36 cellular contexts compared by ENCODE assay signal in the genomic region with DNA sequence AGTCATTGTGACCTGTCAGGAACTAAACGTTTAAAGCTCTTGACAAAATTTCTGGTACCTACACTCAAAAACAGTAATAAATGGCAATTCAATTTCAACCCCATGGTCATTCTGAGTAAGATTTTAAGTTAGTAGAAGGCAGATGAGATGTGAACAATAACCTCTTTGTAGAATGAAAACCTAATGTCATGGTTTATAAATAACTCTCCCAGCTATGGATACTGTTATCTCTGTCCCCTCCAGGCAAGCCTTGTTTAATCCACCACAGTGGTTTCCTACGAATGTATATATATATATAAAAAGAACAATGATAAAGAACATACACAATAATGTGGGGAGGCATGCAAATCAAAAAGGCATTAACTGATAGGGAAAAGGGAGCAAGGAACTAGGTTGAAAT.
"Had no signal": no experiment of that assay in that cellular context is flagged by ENCODE, and none has a peak within 500 bp of the region (broad histone marks: within the 10 kb centered on the region; RNA-seq: fewer than 3 reads in every experiment).

No MANE protein-coding gene starts in this region.

- ATAC-seq: activated CD4-positive, CD25-positive, alpha-beta regulatory T cell treated with anti-CD3 and anti-CD28 coated beads, Interleukin-2, amount 50 U/mL, for 24 hours; activated CD8-positive, alpha-beta memory T cell treated with anti-CD3 and anti-CD28 coated beads, Interleukin-2, amount 10 ng/mL, durations not matched to agents 7 days and 5 days; activated CD8-positive, alpha-beta T cell treated with anti-CD3 and anti-CD28 coated beads, Interleukin-2, amount 10 ng/mL, durations not matched to agents 7 days and 5 days; foreskin keratinocyte; gastroesophageal sphincter; heart right ventricle; T-helper 17 cell had no signal

- H3K4me1 Mint-ChIP-seq: activated B cell treated with CpG ODN at 0.5 μM for 24 hours; activated naive CD4-positive, alpha-beta T cell treated with anti-CD3 and anti-CD28 coated beads, Interleukin-2, amount 10 ng/mL, durations not matched to agents 7 days and 5 days; activated naive CD8-positive, alpha-beta T cell treated with anti-CD3 and anti-CD28 coated beads, Interleukin-2, amount 10 ng/mL, durations not matched to agents 7 days and 5 days; T-helper 17 cell had no signal

- H3K27ac Mint-ChIP-seq: activated B cell treated with CpG ODN at 0.5 μM for 24 hours; activated CD8-positive, alpha-beta memory T cell treated with anti-CD3 and anti-CD28 coated beads, Interleukin-2, amount 10 ng/mL, durations not matched to agents 7 days and 5 days; activated CD8-positive, alpha-beta T cell treated with anti-CD3 and anti-CD28 coated beads, Interleukin-2, amount 10 ng/mL, durations not matched to agents 7 days and 5 days; activated naive CD4-positive, alpha-beta T cell treated with anti-CD3 and anti-CD28 coated beads, Interleukin-2, amount 10 ng/mL, durations not matched to agents 7 days and 5 days; activated naive CD4-positive, alpha-beta T cell treated with anti-CD3 and anti-CD28 coated beads, Interleukin-2, amount 50 U/mL, for 72 hours; activated naive CD8-positive, alpha-beta T cell treated with anti-CD3 and anti-CD28 coated beads, Interleukin-2, amount 10 ng/mL, durations not matched to agents 7 days and 5 days; activated T-helper 1 cell treated with anti-CD3 and anti-CD28 coated beads, Interleukin-12 subunit alpha, Interleukin-12 subunit beta, Interleukin-2, Interleukin-4 antibody, amounts not matched to agents 30 ng/mL and 10 ng/mL and 1 ng/mL, durations not matched to agents 14 hours and 24 hours and 36 hours; brain; endodermal cell; T-helper 17 cell; T-helper 2 cell treated with Interferon-gamma antibody and Interleukin-4, amounts not matched to agents 5 μg/mL and 100 μg/mL, for 36 hours had no signal

- H3K4me3 ChIP-seq: ascending aorta, breast epithelium, cardiac muscle cell, colonic mucosa, esophagus muscularis mucosa, gastroesophageal sphincter, heart right ventricle, hepatocyte had no signal

- H3K4me1 ChIP-seq: ascending aorta, breast epithelium, colonic mucosa, esophagus muscularis mucosa, foreskin keratinocyte, gastroesophageal sphincter, heart right ventricle had no signal

- H3K9me3 ChIP-seq: ascending aorta, breast epithelium, colonic mucosa, heart right ventricle had no signal

- H3K4me3 Mint-ChIP-seq: activated B cell treated with CpG ODN at 0.5 μM for 24 hours; activated CD8-positive, alpha-beta memory T cell treated with anti-CD3 and anti-CD28 coated beads, Interleukin-2, amount 10 ng/mL, durations not matched to agents 7 days and 5 days; activated CD8-positive, alpha-beta T cell treated with anti-CD3 and anti-CD28 coated beads, Interleukin-2, amount 10 ng/mL, durations not matched to agents 7 days and 5 days; activated naive CD4-positive, alpha-beta T cell treated with anti-CD3 and anti-CD28 coated beads, Interleukin-2, amount 10 ng/mL, durations not matched to agents 7 days and 5 days; activated naive CD8-positive, alpha-beta T cell treated with anti-CD3 and anti-CD28 coated beads, Interleukin-2, amount 10 ng/mL, durations not matched to agents 7 days and 5 days; activated T-helper 1 cell treated with anti-CD3 and anti-CD28 coated beads, Interleukin-12 subunit alpha, Interleukin-12 subunit beta, Interleukin-2, Interleukin-4 antibody, amounts not matched to agents 30 ng/mL and 10 ng/mL and 1 ng/mL, durations not matched to agents 14 hours and 24 hours and 36 hours; brain; endodermal cell; T-helper 17 cell; T-helper 2 cell treated with Interferon-gamma antibody and Interleukin-4, amounts not matched to agents 5 μg/mL and 100 μg/mL, for 36 hours had no signal

- H3K9me3 Mint-ChIP-seq: activated B cell treated with CpG ODN at 0.5 μM for 24 hours; activated naive CD4-positive, alpha-beta T cell treated with anti-CD3 and anti-CD28 coated beads, Interleukin-2, amount 10 ng/mL, durations not matched to agents 7 days and 5 days; activated naive CD4-positive, alpha-beta T cell treated with anti-CD3 and anti-CD28 coated beads, Interleukin-2, amount 50 U/mL, for 72 hours; activated naive CD8-positive, alpha-beta T cell treated with anti-CD3 and anti-CD28 coated beads, Interleukin-2, amount 10 ng/mL, durations not matched to agents 7 days and 5 days; activated T-helper 1 cell treated with anti-CD3 and anti-CD28 coated beads, Interleukin-12 subunit alpha, Interleukin-12 subunit beta, Interleukin-2, Interleukin-4 antibody, amounts not matched to agents 30 ng/mL and 10 ng/mL and 1 ng/mL, durations not matched to agents 14 hours and 24 hours and 36 hours; T-helper 2 cell treated with Interferon-gamma antibody and Interleukin-4, amounts not matched to agents 5 μg/mL and 100 μg/mL, for 36 hours had no signal

- DNase-seq: activated B cell treated with CpG ODN at 0.5 μM for 24 hours; activated CD4-positive, alpha-beta T cell treated with anti-CD3 and anti-CD28 coated beads for 48 hours; activated CD4-positive, alpha-beta T cell treated with anti-CD3 and anti-CD28 coated beads, Interleukin-2, amount 50 U/mL, for 1 hour; activated CD4-positive, alpha-beta T cell treated with anti-CD3 and anti-CD28 coated beads, Interleukin-2, amount 50 U/mL, for 48 hours; activated CD8-positive, alpha-beta memory T cell treated with anti-CD3 and anti-CD28 coated beads, Interleukin-2, amount 10 ng/mL, durations not matched to agents 7 days and 5 days; activated CD8-positive, alpha-beta memory T cell treated with anti-CD3 and anti-CD28 coated beads, Interleukin-2, amount 50 U/mL, for 4 hours; activated CD8-positive, alpha-beta T cell treated with anti-CD3 and anti-CD28 coated beads, Interleukin-2, amount 10 ng/mL, durations not matched to agents 7 days and 5 days; activated gamma-delta T cell; activated naive CD4-positive, alpha-beta T cell; activated naive CD4-positive, alpha-beta T cell treated with anti-CD3 and anti-CD28 coated beads, Interleukin-2, amount 10 ng/mL, durations not matched to agents 7 days and 5 days; activated naive CD8-positive, alpha-beta T cell treated with anti-CD3 and anti-CD28 coated beads, Interleukin-2, amount 10 ng/mL, durations not matched to agents 7 days and 5 days; activated T-cell treated with anti-CD3 and anti-CD28 coated beads, Interleukin-2, amount 50 U/mL, for 1 hour; activated T-cell treated with anti-CD3 and anti-CD28 coated beads, Interleukin-2, amount 50 U/mL, for 48 hours; central memory CD4-positive, alpha-beta T cell; cerebellar nuclear complex; colonic mucosa; effector memory CD4-positive, alpha-beta T cell; endodermal cell; erythroblast; heart right ventricle; T-helper 1 cell; T-helper 17 cell; T1000; WERI-Rb-1 had no signal

- H3K27me3 ChIP-seq: ascending aorta, breast epithelium, cardiac muscle cell, colonic mucosa, esophagus muscularis mucosa, foreskin keratinocyte, gastroesophageal sphincter, heart right ventricle, hepatocyte had no signal

- H3K36me3 ChIP-seq: ascending aorta, breast epithelium, cardiac muscle cell, colonic mucosa, esophagus muscularis mucosa, heart right ventricle, WERI-Rb-1 had no signal

- H3K36me3 Mint-ChIP-seq: activated CD8-positive, alpha-beta memory T cell treated with anti-CD3 and anti-CD28 coated beads, Interleukin-2, amount 10 ng/mL, durations not matched to agents 7 days and 5 days; activated naive CD4-positive, alpha-beta T cell treated with anti-CD3 and anti-CD28 coated beads, Interleukin-2, amount 10 ng/mL, durations not matched to agents 7 days and 5 days; activated naive CD4-positive, alpha-beta T cell treated with anti-CD3 and anti-CD28 coated beads, Interleukin-2, amount 50 U/mL, for 72 hours; activated naive CD8-positive, alpha-beta T cell treated with anti-CD3 and anti-CD28 coated beads, Interleukin-2, amount 10 ng/mL, durations not matched to agents 7 days and 5 days; brain had no signal

- H3K27ac ChIP-seq: ascending aorta, breast epithelium, cardiac muscle cell, colonic mucosa, esophagus muscularis mucosa, foreskin keratinocyte, gastroesophageal sphincter, heart right ventricle, hepatocyte, WERI-Rb-1 had no signal
